ENCODE assay signal across 38 cellular contexts in genomic region chr12:14689144-14689543, GRCh38. TPM values are rescaled to one million over a fixed set of nuclear protein-coding genes. Genes with fewer than 3 reads are reported as not detected.
"Had no signal": no experiment of that assay in that cellular context is flagged by ENCODE, and none has a peak within 500 bp of the region (broad histone marks: within the 10 kb centered on the region; RNA-seq: fewer than 3 reads in every experiment).

No MANE protein-coding gene starts in this region.

- DNase-seq: activated CD4-positive, alpha-beta memory T cell treated with anti-CD3 and anti-CD28 coated beads for 36 hours; activated CD4-positive, alpha-beta T cell treated with anti-CD3 and anti-CD28 coated beads for 36 hours; activated CD4-positive, alpha-beta T cell treated with anti-CD3 and anti-CD28 coated beads, Interleukin-2, amount 10 ng/mL, durations not matched to agents 24 days and 14 days; activated CD4-positive, CD25-positive, alpha-beta regulatory T cell; activated CD4-positive, CD25-positive, alpha-beta regulatory T cell treated with anti-CD3 and anti-CD28 coated beads, Interleukin-2, amount 50 U/mL, for 72 hours; activated CD8-positive, alpha-beta memory T cell treated with anti-CD3 and anti-CD28 coated beads, Interleukin-2, amount 10 ng/mL, durations not matched to agents 7 days and 5 days; activated CD8-positive, alpha-beta memory T cell treated with anti-CD3 and anti-CD28 coated beads, Interleukin-2, amount 50 U/mL, for 4 hours; activated CD8-positive, alpha-beta T cell treated with anti-CD3 and anti-CD28 coated beads, Interleukin-2, amount 10 ng/mL, durations not matched to agents 7 days and 5 days; activated effector memory CD4-positive, alpha-beta T cell treated with anti-CD3 and anti-CD28 coated beads, Interleukin-2, amount 50 U/mL, for 16 hours; activated naive CD4-positive, alpha-beta T cell treated with anti-CD3 and anti-CD28 coated beads for 36 hours; activated naive CD8-positive, alpha-beta T cell treated with anti-CD3 and anti-CD28 coated beads for 36 hours; activated naive CD8-positive, alpha-beta T cell treated with anti-CD3 and anti-CD28 coated beads, Interleukin-2, amount 50 U/mL, for 24 hours; activated T-cell treated with anti-CD3 and anti-CD28 coated beads, Interleukin-2, amount 50 U/mL, for 1 hour; activated T-cell treated with anti-CD3 and anti-CD28 coated beads, Interleukin-2, amount 50 U/mL, for 48 hours; adrenal gland; amygdala; aorta; body of pancreas; caudate nucleus; cerebellar nuclear complex; colonic mucosa; effector CD8-positive, alpha-beta T cell; esophagus squamous epithelium; foreskin melanocyte; heart right ventricle; T1000 had no signal

- H3K27ac ChIP-seq: adrenal gland, body of pancreas, colonic mucosa, epithelial cell of prostate, esophagus squamous epithelium, gastroesophageal sphincter, heart right ventricle, hepatocyte had no signal

- FAIRE-seq: endometrium, endothelial cell of umbilical vein had no signal

- ATAC-seq: activated CD4-positive, alpha-beta T cell treated with anti-CD3 and anti-CD28 coated beads for 36 hours; activated CD8-positive, alpha-beta memory T cell treated with anti-CD3 and anti-CD28 coated beads, Interleukin-2, amount 10 ng/mL, durations not matched to agents 7 days and 5 days; activated CD8-positive, alpha-beta T cell treated with anti-CD3 and anti-CD28 coated beads, Interleukin-2, amount 10 ng/mL, durations not matched to agents 7 days and 5 days; activated naive CD8-positive, alpha-beta T cell treated with anti-CD3 and anti-CD28 coated beads, Interleukin-2, amount 50 U/mL, for 24 hours; body of pancreas; gastroesophageal sphincter; heart right ventricle had no signal

- H3K4me3 ChIP-seq: adrenal gland, body of pancreas, colonic mucosa, esophagus squamous epithelium, gastroesophageal sphincter, heart right ventricle, hepatocyte had no signal

- H3K27me3 ChIP-seq: adrenal gland, body of pancreas, colonic mucosa, esophagus squamous epithelium, gastroesophageal sphincter, heart right ventricle, hepatocyte had no signal

- H3K4me1 ChIP-seq: adrenal gland, body of pancreas, colonic mucosa, esophagus squamous epithelium, gastroesophageal sphincter had no signal

- H3K9me3 ChIP-seq: adrenal gland, body of pancreas, colonic mucosa, esophagus squamous epithelium, gastroesophageal sphincter, heart right ventricle had no signal

- H3K36me3 ChIP-seq: adrenal gland, colonic mucosa, esophagus squamous epithelium, gastroesophageal sphincter, heart right ventricle had no signal

RNA-seq across cellular contexts. Expression of gene GUCY2C, which starts 7.3 kb away (rescaled TPM):
- total RNA-seq: activated CD4-positive, alpha-beta memory T cell treated with anti-CD3 and anti-CD28 coated beads for 36 hours; activated CD4-positive, alpha-beta T cell treated with anti-CD3 and anti-CD28 coated beads for 36 hours; activated CD4-positive, alpha-beta T cell treated with anti-CD3 and anti-CD28 coated beads, Interleukin-2, amount 10 ng/mL, durations not matched to agents 24 days and 14 days; activated CD8-positive, alpha-beta memory T cell treated with anti-CD3 and anti-CD28 coated beads for 36 hours; activated CD8-positive, alpha-beta memory T cell treated with anti-CD3 and anti-CD28 coated beads, Interleukin-2, amount 10 ng/mL, durations not matched to agents 7 days and 5 days; activated CD8-positive, alpha-beta T cell treated with anti-CD3 and anti-CD28 coated beads, Interleukin-2, amount 10 ng/mL, durations not matched to agents 7 days and 5 days; activated naive CD4-positive, alpha-beta T cell treated with anti-CD3 and anti-CD28 coated beads for 36 hours; activated naive CD8-positive, alpha-beta T cell treated with anti-CD3 and anti-CD28 coated beads for 36 hours; activated T-helper 1 cell treated with anti-CD3 and anti-CD28 coated beads, Interleukin-12 subunit alpha, Interleukin-12 subunit beta, Interleukin-2, Interleukin-4 antibody, amounts not matched to agents 30 ng/mL and 10 ng/mL and 1 ng/mL, durations not matched to agents 14 hours and 24 hours and 36 hours; activated T-helper 2 cell treated with anti-CD3 and anti-CD28 coated beads, Interferon-gamma antibody, Interleukin-2, Interleukin-4, amounts not matched to agents 10 μg/mL and 5 μg/mL and 100 μg/mL, durations not matched to agents 14 hours and 24 hours and 36 hours; adrenal gland; aorta; body of pancreas; dermis microvascular lymphatic vessel endothelial cell; endothelial cell of umbilical vein; fibroblast of lung; fibroblast of villous mesenchyme; gastroesophageal sphincter; glomerular endothelial cell had no signal
- polyA plus RNA-seq: adrenal gland, endothelial cell of umbilical vein had no signal
